In genomic region chr10:129965418-129965793, GRCh38 we compare ENCODE assay signal across 1 cellular context.
TF ChIP-seq lines count a peak whose summit lies in the region.

No MANE protein-coding gene starts in this region.

TF ChIP-seq in H1, 55 proteins besides CTCF, POLR2A, EP300 and RAD21:
- TF ChIP-seq ASH2L (IDR thresholded peaks at IDR 0.05; ENCODE audit: low read length): no peak
- TF ChIP-seq KDM1A (IDR thresholded peaks at IDR 0.05; ENCODE audit: borderline replicate concordance, low read length): no peak
- no peak for TF ChIP-seq SP1 (IDR thresholded peaks at IDR 0.05; ENCODE audit: low read depth, low read length)
- TF ChIP-seq RNF2 (IDR thresholded peaks at IDR 0.05; ENCODE audit: borderline replicate concordance, low read depth, low read length, missing control alignments, poor library complexity, severe bottlenecking): peak; percentile 45
- TF ChIP-seq EZH2 (IDR thresholded peaks at IDR 0.05; ENCODE audit: low read depth, low read length, severe bottlenecking): peak; percentile 83
- peak; percentile 96 for TF ChIP-seq SUZ12 (IDR thresholded peaks at IDR 0.05; ENCODE audit: low read length)
